In genomic region chr18:12839526-12840196, GRCh38 we compare ENCODE assay signal across 8 cellular contexts.
DNase-seq lines count a peak whose midpoint lies in the region; ATAC-seq lines count a peak whose summit lies in the region.

No MANE protein-coding gene starts in this region.

- peaks cover 41% of the 10 kb centered on the region for H3K36me3 Mint-ChIP-seq in stimulated activated memory B cell treated with anti-CD40 and anti-IgM and Interleukin-4, amounts not matched to agents 10 μg/mL and 1 μg/mL and 100 μg/mL, for 72 hours

- peak; percentile 64 for ATAC-seq in HG03064 (IDR thresholded peaks at IDR 0.05; ENCODE audit: low read depth, unreplicated experiment)
- ATAC-seq in stimulated activated memory B cell treated with anti-CD40 and anti-IgM and Interleukin-4, amounts not matched to agents 10 μg/mL and 1 μg/mL and 100 μg/mL, for 72 hours = peak; percentile 94

- peak overlapping the region; percentile 94 for H3K27ac Mint-ChIP-seq in stimulated activated memory B cell treated with anti-CD40 and anti-IgM and Interleukin-4, amounts not matched to agents 10 μg/mL and 1 μg/mL and 100 μg/mL, for 72 hours

- H3K4me3 Mint-ChIP-seq in stimulated activated memory B cell treated with anti-CD40 and anti-IgM and Interleukin-4, amounts not matched to agents 10 μg/mL and 1 μg/mL and 100 μg/mL, for 72 hours = peak overlapping the region; percentile 74

- H3K27me3 Mint-ChIP-seq in stimulated activated memory B cell treated with anti-CD40 and anti-IgM and Interleukin-4, amounts not matched to agents 10 μg/mL and 1 μg/mL and 100 μg/mL, for 72 hours = no peaks in the 10 kb centered on the region

- peak; percentile 42 for DNase-seq in activated naive CD4-positive, alpha-beta T cell treated with Interleukin-2 at 50 U/mL for 16 hours
- no peak for DNase-seq in activated naive CD4-positive, alpha-beta T cell (lab: John Stamatoyannopoulos, UW)
- DNase-seq in SKM-1 treated with dmso at 0.1 percent for 144 hours (lab: John Stamatoyannopoulos, UW; ENCODE audit: unreplicated experiment) = peak; percentile 70
- DNase-seq in fibroblast of gingiva (ENCODE audit: low read depth) = peak; percentile 44
- no peak for DNase-seq in middle frontal gyrus (ENCODE audit: extremely low spot score, low spot score)
- no peak for DNase-seq in HuH-7.5 (ENCODE audit: low spot score)

- no peaks in the 10 kb centered on the region for H3K9me3 Mint-ChIP-seq in stimulated activated memory B cell treated with anti-CD40 and anti-IgM and Interleukin-4, amounts not matched to agents 10 μg/mL and 1 μg/mL and 100 μg/mL, for 72 hours

- peaks cover 57% of the 10 kb centered on the region for H3K4me1 Mint-ChIP-seq in stimulated activated memory B cell treated with anti-CD40 and anti-IgM and Interleukin-4, amounts not matched to agents 10 μg/mL and 1 μg/mL and 100 μg/mL, for 72 hours

Comparison
In these comparisons a context has a peak if more than half of its experiments do, and no peak if none do; other contexts are left out.
1. DNase-seq: peak in activated naive CD4-positive, alpha-beta T cell treated with Interleukin-2 at 50 U/mL for 16 hours (single experiment), SKM-1 treated with dmso at 0.1 percent for 144 hours (single experiment) and fibroblast of gingiva (single experiment); none in activated naive CD4-positive, alpha-beta T cell (0 of 4), middle frontal gyrus (single experiment) and HuH-7.5 (single experiment).